8 cellular contexts compared by ENCODE assay signal in the genomic region with DNA sequence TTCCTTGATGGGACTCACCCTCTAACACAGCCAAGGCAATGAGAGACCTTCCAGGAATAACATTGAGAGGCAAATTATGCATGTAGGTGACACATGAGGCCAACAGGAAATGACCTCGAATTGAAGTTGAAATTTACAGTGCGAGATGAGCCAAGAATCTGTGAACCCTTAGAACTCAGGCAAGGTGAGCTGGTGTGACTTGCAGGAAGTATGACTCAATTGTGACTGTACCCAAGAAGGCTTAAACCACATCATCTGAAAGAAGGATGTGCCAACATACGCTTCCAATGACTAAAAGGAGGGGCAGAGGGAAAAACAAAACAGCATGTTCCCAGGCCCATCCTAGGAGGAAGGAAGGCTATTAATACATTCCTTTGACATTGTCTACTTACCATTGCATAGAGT. TPM values are rescaled to one million over a fixed set of nuclear protein-coding genes. Genes with fewer than 3 reads are reported as not detected.
A peak's percentile ranks its signal among the peaks of the same experiment; 100 is the strongest.
DNase-seq lines count a peak whose midpoint lies in the region; ATAC-seq and TF ChIP-seq lines count a peak whose summit lies in the region.

No MANE protein-coding gene starts in this region.

- peak; percentile 98 to 99 for ATAC-seq in activated CD4-positive, CD25-positive, alpha-beta regulatory T cell treated with anti-CD3 and anti-CD28 coated beads, Interleukin-2, amount 50 U/mL, for 24 hours
- no peak for ATAC-seq in stimulated activated memory B cell treated with anti-CD40 and anti-IgM and Interleukin-4, amounts not matched to agents 10 μg/mL and 1 μg/mL and 100 μg/mL, for 72 hours

- DNase-seq in AG09319 (ENCODE audit: extremely low read depth, low read depth) (peak; percentile 43), HS-27A (ENCODE audit: low read depth) (peak; percentile 4), epithelial cell of proximal tubule (ENCODE audit: low read depth) (peak; percentile 98), retinal pigment epithelial cell (ENCODE audit: low read depth) (peak; percentile 48), NCI-H524 (lab: John Stamatoyannopoulos, UW) (no peak), NCI-H2171 (lab: John Stamatoyannopoulos, UW) (no peak)

- H3K4me3 ChIP-seq in epithelial cell of proximal tubule (ENCODE audit: low read depth, low read length) (no peak overlapping the region), retinal pigment epithelial cell (ENCODE audit: low read length) (no peak overlapping the region)

- no peaks in the 10 kb centered on the region for H3K9me3 Mint-ChIP-seq in stimulated activated memory B cell treated with anti-CD40 and anti-IgM and Interleukin-4, amounts not matched to agents 10 μg/mL and 1 μg/mL and 100 μg/mL, for 72 hours

- H3K27ac Mint-ChIP-seq in stimulated activated memory B cell treated with anti-CD40 and anti-IgM and Interleukin-4, amounts not matched to agents 10 μg/mL and 1 μg/mL and 100 μg/mL, for 72 hours: no peak overlapping the region

- H3K36me3 Mint-ChIP-seq in stimulated activated memory B cell treated with anti-CD40 and anti-IgM and Interleukin-4, amounts not matched to agents 10 μg/mL and 1 μg/mL and 100 μg/mL, for 72 hours: peaks cover 6% of the 10 kb centered on the region

- H3K4me3 Mint-ChIP-seq in stimulated activated memory B cell treated with anti-CD40 and anti-IgM and Interleukin-4, amounts not matched to agents 10 μg/mL and 1 μg/mL and 100 μg/mL, for 72 hours: no peak overlapping the region

- H3K4me1 Mint-ChIP-seq in stimulated activated memory B cell treated with anti-CD40 and anti-IgM and Interleukin-4, amounts not matched to agents 10 μg/mL and 1 μg/mL and 100 μg/mL, for 72 hours: peaks cover 7% of the 10 kb centered on the region

- no peaks in the 10 kb centered on the region for H3K27me3 Mint-ChIP-seq in stimulated activated memory B cell treated with anti-CD40 and anti-IgM and Interleukin-4, amounts not matched to agents 10 μg/mL and 1 μg/mL and 100 μg/mL, for 72 hours

- TF ChIP-seq CTCF in AG09319 (IDR thresholded peaks at IDR 0.05; ENCODE audit: low read depth, low read length): no peak
- TF ChIP-seq CTCF in epithelial cell of proximal tubule (conservative IDR thresholded peaks at IDR 0.05; ENCODE audit: low read depth, low read length): no peak
- no peak for TF ChIP-seq CTCF in retinal pigment epithelial cell (conservative IDR thresholded peaks at IDR 0.05; ENCODE audit: low read depth, low read length)

RNA-seq across cellular contexts. Expression of a gene that starts 44.8 kb away (rescaled TPM):
- total RNA-seq in epithelial cell of proximal tubule: 11.3 and 18.4 TPM in 2 replicates

RNA-seq across cellular contexts. Expression of a gene that starts 55.5 kb away (rescaled TPM):
- 20.2 and 44.1 TPM in 2 replicates for total RNA-seq in epithelial cell of proximal tubule

Comparison
In these comparisons a context has a peak if more than half of its experiments do, and no peak if none do; other contexts are left out.
1. DNase-seq: peak in AG09319 (single experiment), HS-27A (single experiment), epithelial cell of proximal tubule (single experiment) and retinal pigment epithelial cell (single experiment); none in NCI-H524 (0 of 2) and NCI-H2171 (single experiment).